Comparison of ENCODE assay signal across 1 cellular context in the genomic region with DNA sequence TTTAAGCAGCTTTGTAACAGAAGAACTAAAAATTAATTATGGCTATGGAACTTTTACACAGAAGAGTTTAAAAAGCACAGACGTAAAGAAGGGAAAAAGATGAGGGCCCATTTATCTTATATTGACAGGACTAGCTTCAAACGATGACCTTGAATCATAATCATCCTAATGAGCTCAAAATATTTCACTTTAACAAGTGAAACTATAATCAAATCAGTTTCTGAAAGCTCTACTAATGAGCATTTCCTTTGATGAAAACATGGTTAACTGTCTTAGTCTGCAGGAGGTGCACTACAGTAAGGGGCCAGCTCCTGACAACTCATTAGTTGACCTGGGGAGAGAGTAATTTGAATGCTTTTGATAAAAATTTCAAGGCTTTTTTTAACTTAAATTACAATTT.
TF ChIP-seq lines count a peak whose summit lies in the region.

No MANE protein-coding gene starts in this region.

TF ChIP-seq in GM12878, 131 proteins besides CTCF, POLR2A, EP300 and RAD21 (continued from another document):
- peak; percentile 98 for TF ChIP-seq MTA2 (IDR thresholded peaks at IDR 0.05; ENCODE audit: low read depth)
- TF ChIP-seq, protein P1, sequence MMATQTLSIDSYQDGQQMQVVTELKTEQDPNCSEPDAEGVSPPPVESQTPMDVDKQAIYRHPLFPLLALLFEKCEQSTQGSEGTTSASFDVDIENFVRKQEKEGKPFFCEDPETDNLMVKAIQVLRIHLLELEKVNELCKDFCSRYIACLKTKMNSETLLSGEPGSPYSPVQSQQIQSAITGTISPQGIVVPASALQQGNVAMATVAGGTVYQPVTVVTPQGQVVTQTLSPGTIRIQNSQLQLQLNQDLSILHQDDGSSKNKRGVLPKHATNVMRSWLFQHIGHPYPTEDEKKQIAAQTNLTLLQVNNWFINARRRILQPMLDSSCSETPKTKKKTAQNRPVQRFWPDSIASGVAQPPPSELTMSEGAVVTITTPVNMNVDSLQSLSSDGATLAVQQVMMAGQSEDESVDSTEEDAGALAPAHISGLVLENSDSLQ (IDR thresholded peaks at IDR 0.05) = peak; percentile 78
- TF ChIP-seq BACH1 (IDR thresholded peaks at IDR 0.05; ENCODE audit: borderline replicate concordance) = no peak
- no peak for TF ChIP-seq FOS (IDR thresholded peaks at IDR 0.05; ENCODE audit: borderline replicate concordance, extremely low read depth, insufficient read length)
- TF ChIP-seq SMAD1 (IDR thresholded peaks at IDR 0.05; ENCODE audit: low read depth, partially characterized antibody) = no peak
- peak; percentile 13 to 16; a peak in 1 of 4 replicates for TF ChIP-seq BHLHE40 (IDR thresholded peaks at IDR 0.05; ENCODE audit: borderline replicate concordance in 1 of 2, low read depth in 2 of 2, low read length in 1 of 2)
- 0 out of 2 replicates have a peak, but pooled peaks have one; percentile 39 for TF ChIP-seq BCL11A (IDR thresholded peaks at IDR 0.05; ENCODE audit: low read depth, low read length)
